In the genomic region with DNA sequence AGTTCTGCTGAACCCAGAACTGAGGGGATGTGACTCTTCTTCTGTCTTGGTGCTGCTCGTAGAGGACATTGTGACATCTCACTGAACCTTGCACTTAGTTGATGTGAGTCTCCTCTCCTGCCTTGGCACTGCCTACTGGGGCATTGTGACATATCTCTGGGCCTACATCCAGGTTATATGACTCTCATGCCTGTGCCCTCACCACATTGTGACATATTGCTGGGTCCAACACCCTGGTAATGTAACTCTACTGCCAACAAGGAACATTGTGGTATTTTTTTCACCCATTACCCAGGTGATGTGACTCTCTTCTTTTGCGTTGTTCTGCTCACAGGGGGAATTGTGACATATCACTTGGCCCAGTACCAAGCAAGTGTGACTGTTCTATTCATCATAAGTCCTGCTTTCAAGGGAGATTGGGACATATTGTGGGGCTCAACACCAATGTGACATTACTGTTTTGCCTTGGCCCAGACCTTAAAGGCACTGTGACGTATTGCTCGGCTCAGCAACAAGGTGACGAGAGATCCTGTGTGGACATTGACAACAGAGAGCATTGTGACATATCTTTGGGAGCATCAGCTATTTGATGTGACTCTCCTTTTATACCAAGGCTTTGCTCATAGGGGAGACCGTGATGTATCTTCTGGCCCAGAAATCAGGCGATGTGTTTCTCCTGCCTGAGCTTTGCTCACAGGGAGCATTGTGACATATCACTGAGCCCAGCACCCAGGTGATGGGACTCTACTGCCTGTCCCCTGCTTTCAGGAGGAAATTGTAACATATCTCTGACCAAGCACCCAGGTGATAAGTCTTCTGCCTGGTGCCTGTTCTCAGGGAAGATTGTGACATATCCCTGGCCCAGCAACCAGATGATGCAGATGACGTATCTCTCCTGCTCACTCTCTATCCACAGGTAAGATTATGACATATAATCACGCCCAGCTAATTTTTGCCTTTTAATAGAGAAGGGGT, we compare ENCODE assay signal across 14 cellular contexts.
"Had no signal": no experiment of that assay in that cellular context is flagged by ENCODE, and none has a peak within 500 bp of the region (broad histone marks: within the 10 kb centered on the region; RNA-seq: fewer than 3 reads in every experiment).

No MANE protein-coding gene starts in this region.

- ATAC-seq: activated CD4-positive, alpha-beta T cell treated with anti-CD3 and anti-CD28 coated beads for 36 hours; natural killer cell treated with Interleukin-12 subunit alpha and Interleukin-12 subunit beta and Interleukin-15 and Interleukin-18, amount 100 ng/mL, for 72 hours; stimulated activated effector memory CD8-positive, alpha-beta T cell treated with anti-CD3 and anti-CD28 coated beads, Interleukin-12 subunit alpha, Interleukin-12 subunit beta, amount 100 ng/mL, for 72 hours; T-helper 17 cell had no signal

- DNase-seq: activated CD4-positive, alpha-beta memory T cell treated with anti-CD3 and anti-CD28 coated beads for 36 hours; activated CD4-positive, alpha-beta T cell treated with anti-CD3 and anti-CD28 coated beads for 36 hours; activated gamma-delta T cell treated with Interleukin-2 at 50 U/mL for 16 hours; activated T-cell treated with anti-CD3 and anti-CD28 coated beads, Interleukin-2, amount 50 U/mL, for 48 hours; amygdala; effector CD8-positive, alpha-beta T cell; heart right ventricle; left cardiac atrium; nucleus accumbens; stimulated activated CD4-positive, alpha-beta T cell treated with anti-CD3 and anti-CD28 coated beads, Interleukin-12 subunit alpha, Interleukin-12 subunit beta, amount 100 ng/mL, for 4 hours; stimulated activated CD4-positive, alpha-beta T cell treated with anti-CD3 and anti-CD28 coated beads, Interleukin-2, amount 100 ng/mL, for 24 hours; T-helper 17 cell had no signal
